In genomic region chr19:49906879-49907564, GRCh38 we compare ENCODE assay signal across 1 cellular context.
TF ChIP-seq lines count a peak whose summit lies in the region.

No MANE protein-coding gene starts in this region.

TF ChIP-seq in WTC11, 78 proteins besides CTCF, POLR2A, EP300 and RAD21 (continued from another document):
- no peak for TF ChIP-seq STAT6 (CRISPR knock-in tag; conservative IDR thresholded peaks at IDR 0.05; ENCODE audit: low read depth)
